16 cellular contexts compared by ENCODE assay signal in the genomic region with DNA sequence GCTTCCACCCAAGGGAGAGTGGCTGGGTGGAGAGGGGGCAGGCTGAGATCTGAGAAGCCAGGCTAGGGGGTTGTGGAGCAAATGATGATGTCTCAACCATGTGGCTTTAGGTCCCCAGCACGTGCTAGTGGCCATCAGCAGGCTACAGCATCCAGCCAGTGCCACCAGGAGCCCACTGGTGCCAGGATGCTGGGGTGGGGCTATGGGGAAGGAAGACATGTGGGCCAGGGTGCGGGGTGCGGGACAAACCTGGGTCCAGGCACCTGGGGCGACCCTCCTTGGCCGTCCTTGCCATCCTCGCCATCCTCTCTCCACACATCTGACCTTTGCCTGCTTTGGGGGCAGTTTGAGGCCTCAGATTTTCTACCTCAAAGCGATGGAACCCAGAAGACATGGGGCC.
"Had no signal": no experiment of that assay in that cellular context is flagged by ENCODE, and none has a peak within 500 bp of the region (broad histone marks: within the 10 kb centered on the region; RNA-seq: fewer than 3 reads in every experiment).

No MANE protein-coding gene starts in this region.

- H3K36me3 ChIP-seq: neural progenitor cell, ovary, suprapubic skin, upper lobe of right lung had no signal

- H3K9me3 ChIP-seq: ovary, suprapubic skin, upper lobe of right lung had no signal

- H3K4me3 ChIP-seq: hepatocyte, neural progenitor cell, ovary, skin epidermis, suprapubic skin, upper lobe of right lung had no signal

- H3K36me3 Mint-ChIP-seq: neural progenitor cell had no signal

- H3K9ac ChIP-seq: neural progenitor cell had no signal

- FAIRE-seq: colon, keratinocyte had no signal

- H3K27me3 Mint-ChIP-seq: activated T-cell treated with anti-CD3 and anti-CD28 coated beads, Interleukin-2, amount 50 U/mL, for 24 hours; stimulated activated naive CD8-positive, alpha-beta T cell treated with anti-CD3 and anti-CD28 coated beads, Interleukin-15, Interleukin-2, amounts not matched to agents 100 ng/mL and 50 ng/mL, for 24 hours had no signal

- DNase-seq: activated CD4-positive, alpha-beta T cell treated with anti-CD3 and anti-CD28 coated beads, Interleukin-2, amount 50 U/mL, for 4 hours; activated gamma-delta T cell; activated T-cell treated with anti-CD3 and anti-CD28 coated beads, Interleukin-2, amount 50 U/mL, for 24 hours; stimulated activated CD4-positive, alpha-beta T cell treated with anti-CD3 and anti-CD28 coated beads, Interleukin-4, amount 100 ng/mL, for 4 hours; stimulated activated CD8-positive, alpha-beta memory T cell treated with anti-CD3 and anti-CD28 coated beads, Interleukin-4, amount 100 ng/mL, for 48 hours had no signal

- H3K27me3 ChIP-seq: hepatocyte, ovary, suprapubic skin, upper lobe of right lung had no signal

- H3K9me3 Mint-ChIP-seq: activated T-cell treated with anti-CD3 and anti-CD28 coated beads, Interleukin-2, amount 50 U/mL, for 24 hours; stimulated activated naive CD8-positive, alpha-beta T cell treated with anti-CD3 and anti-CD28 coated beads, Interleukin-15, Interleukin-2, amounts not matched to agents 100 ng/mL and 50 ng/mL, for 24 hours; T-helper 2 cell treated with Interferon-gamma antibody and Interleukin-4, amounts not matched to agents 5 μg/mL and 100 μg/mL, for 36 hours had no signal

- H3K4me3 Mint-ChIP-seq: activated T-cell treated with anti-CD3 and anti-CD28 coated beads, Interleukin-2, amount 50 U/mL, for 24 hours; neural progenitor cell; stimulated activated naive CD8-positive, alpha-beta T cell treated with anti-CD3 and anti-CD28 coated beads, Interleukin-15, Interleukin-2, amounts not matched to agents 100 ng/mL and 50 ng/mL, for 24 hours; T-helper 2 cell treated with Interferon-gamma antibody and Interleukin-4, amounts not matched to agents 5 μg/mL and 100 μg/mL, for 36 hours had no signal

- H3K27ac ChIP-seq: hepatocyte, neural progenitor cell, ovary, RWPE1, skin epidermis, suprapubic skin, upper lobe of right lung had no signal

- H3K27ac Mint-ChIP-seq: activated T-cell treated with anti-CD3 and anti-CD28 coated beads, Interleukin-2, amount 50 U/mL, for 24 hours; neural progenitor cell; stimulated activated naive CD8-positive, alpha-beta T cell treated with anti-CD3 and anti-CD28 coated beads, Interleukin-15, Interleukin-2, amounts not matched to agents 100 ng/mL and 50 ng/mL, for 24 hours; T-helper 2 cell treated with Interferon-gamma antibody and Interleukin-4, amounts not matched to agents 5 μg/mL and 100 μg/mL, for 36 hours had no signal

- H3K4me1 ChIP-seq: suprapubic skin, upper lobe of right lung had no signal
